1 cellular context compared by ENCODE assay signal in the genomic region with DNA sequence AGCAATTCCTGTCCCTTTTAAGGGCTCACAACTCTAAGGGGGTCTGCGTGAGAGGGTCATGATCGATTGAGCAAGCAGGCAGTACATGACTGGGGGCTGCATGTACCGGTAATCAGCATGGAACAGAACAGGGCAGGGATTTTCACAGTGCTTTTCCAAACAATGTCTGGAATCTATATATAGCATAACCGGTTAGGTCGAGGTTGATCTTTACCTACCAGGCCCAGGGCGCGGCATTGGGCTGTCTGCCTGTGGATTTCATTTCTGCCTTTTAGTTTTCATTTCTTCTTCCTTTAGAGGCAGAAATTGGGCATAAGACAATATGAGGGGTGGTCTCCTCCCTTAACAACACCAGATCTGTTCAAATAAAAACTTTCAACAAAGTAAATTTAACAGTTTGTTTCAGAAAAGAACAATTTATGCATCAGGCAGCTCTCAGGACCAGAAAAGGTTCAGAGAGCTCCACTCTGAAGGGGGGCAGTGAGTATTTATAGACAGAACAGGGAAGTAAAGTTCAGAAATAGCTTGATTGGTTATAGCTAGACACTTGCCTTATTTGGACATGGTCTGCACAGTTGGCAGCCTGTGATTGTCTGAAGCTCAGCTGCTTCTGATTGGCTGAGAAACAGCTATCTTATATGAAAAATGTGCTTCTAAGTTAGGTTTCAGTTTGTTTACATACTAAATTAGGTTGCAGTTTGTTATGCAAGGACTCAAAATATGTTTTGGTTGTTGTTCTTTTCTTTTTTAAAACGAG.
TF ChIP-seq lines count a peak whose summit lies in the region.

No MANE protein-coding gene starts in this region.

TF ChIP-seq in IMR-90, 13 proteins besides CTCF, POLR2A, EP300 and RAD21:
- TF ChIP-seq RFX5 (IDR thresholded peaks at IDR 0.05; ENCODE audit: low read depth, low read length) (no peak), BHLHE40 (IDR thresholded peaks at IDR 0.05; ENCODE audit: low read depth, low read length) (no peak), FOS (IDR thresholded peaks at IDR 0.05; ENCODE audit: low read depth, low read length) (no peak), CEBPB (IDR thresholded peaks at IDR 0.05; ENCODE audit: low read depth, low read length) (no peak), SMC3 (IDR thresholded peaks at IDR 0.05; ENCODE audit: low read depth, low read length) (no peak), MAZ (IDR thresholded peaks at IDR 0.05; ENCODE audit: borderline replicate concordance, low read depth, low read length) (no peak), RCOR1 (IDR thresholded peaks at IDR 0.05; ENCODE audit: insufficient replicate concordance, low read length) (no peak), MAFK (IDR thresholded peaks at IDR 0.05; ENCODE audit: low read depth, low read length) (no peak), MXI1 (IDR thresholded peaks at IDR 0.05; ENCODE audit: borderline replicate concordance, low read depth, low read length) (no peak), NFE2L2 (IDR thresholded peaks at IDR 0.05; ENCODE audit: low read depth, low read length) (no peak)
- TF ChIP-seq, protein P1, sequence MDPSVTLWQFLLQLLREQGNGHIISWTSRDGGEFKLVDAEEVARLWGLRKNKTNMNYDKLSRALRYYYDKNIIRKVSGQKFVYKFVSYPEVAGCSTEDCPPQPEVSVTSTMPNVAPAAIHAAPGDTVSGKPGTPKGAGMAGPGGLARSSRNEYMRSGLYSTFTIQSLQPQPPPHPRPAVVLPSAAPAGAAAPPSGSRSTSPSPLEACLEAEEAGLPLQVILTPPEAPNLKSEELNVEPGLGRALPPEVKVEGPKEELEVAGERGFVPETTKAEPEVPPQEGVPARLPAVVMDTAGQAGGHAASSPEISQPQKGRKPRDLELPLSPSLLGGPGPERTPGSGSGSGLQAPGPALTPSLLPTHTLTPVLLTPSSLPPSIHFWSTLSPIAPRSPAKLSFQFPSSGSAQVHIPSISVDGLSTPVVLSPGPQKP (IDR thresholded peaks at IDR 0.05; ENCODE audit: borderline replicate concordance, low read depth, low read length), result no peak
- TF ChIP-seq, protein P2, sequence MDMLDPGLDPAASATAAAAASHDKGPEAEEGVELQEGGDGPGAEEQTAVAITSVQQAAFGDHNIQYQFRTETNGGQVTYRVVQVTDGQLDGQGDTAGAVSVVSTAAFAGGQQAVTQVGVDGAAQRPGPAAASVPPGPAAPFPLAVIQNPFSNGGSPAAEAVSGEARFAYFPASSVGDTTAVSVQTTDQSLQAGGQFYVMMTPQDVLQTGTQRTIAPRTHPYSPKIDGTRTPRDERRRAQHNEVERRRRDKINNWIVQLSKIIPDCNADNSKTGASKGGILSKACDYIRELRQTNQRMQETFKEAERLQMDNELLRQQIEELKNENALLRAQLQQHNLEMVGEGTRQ (IDR thresholded peaks at IDR 0.05; ENCODE audit: low read depth, low read length), result no peak
